21 cellular contexts compared by ENCODE assay signal in genomic region chr7:108308276-108308675, GRCh38.
DNase-seq lines count a peak whose midpoint lies in the region; ATAC-seq and TF ChIP-seq lines count a peak whose summit lies in the region.
"Had no signal": no experiment of that assay in that cellular context is flagged by ENCODE, and none has a peak within 500 bp of the region (broad histone marks: within the 10 kb centered on the region; RNA-seq: fewer than 3 reads in every experiment).

No MANE protein-coding gene starts in this region.

- no peak for ATAC-seq in GM19395 (IDR thresholded peaks at IDR 0.05; ENCODE audit: unreplicated experiment)
- ATAC-seq: left lung, mucosa of descending colon, PC-3 had no signal

- no peaks in the 10 kb centered on the region for H3K4me1 ChIP-seq in breast epithelium
- H3K4me1 ChIP-seq in ectodermal cell (ENCODE audit: control insufficient read depth, insufficient read depth, low read length) = peaks cover 24% of the 10 kb centered on the region
- H3K4me1 ChIP-seq: ascending aorta, left lung, transverse colon had no signal

- H3K4me3 ChIP-seq in breast epithelium = no peak overlapping the region
- H3K4me3 ChIP-seq in ectodermal cell (ENCODE audit: insufficient read depth, low read depth, low read length) = no peak overlapping the region
- H3K4me3 ChIP-seq: ascending aorta, left lung, mucosa of descending colon, transverse colon had no signal

- no peak overlapping the region for H3K4me3 Mint-ChIP-seq in MCF 10A (ENCODE audit: unreplicated experiment)
- H3K4me3 Mint-ChIP-seq: activated CD4-positive, alpha-beta T cell treated with anti-CD3 and anti-CD28 coated beads for 36 hours; IgD-negative memory B cell had no signal

- no TSS peak for BruUV-seq in MCF 10A (replicated peaks; lab: Mats Ljungman, UMichigan)

- H3K27me3 Mint-ChIP-seq in MCF 10A (ENCODE audit: insufficient read depth, unreplicated experiment) = no peaks in the 10 kb centered on the region
- H3K27me3 Mint-ChIP-seq: IgD-negative memory B cell had no signal

- intact Hi-C loops in MCF 10A (cut with micrococcal nuclease) (no loop called here), breast epithelium (cut with DNase I; ENCODE audit: low total_unique reads) (no loop called here)

- no peak for TF ChIP-seq CTCF in MCF 10A (IDR thresholded peaks at IDR 0.05; ENCODE audit: unreplicated experiment)
- TF ChIP-seq CTCF in breast epithelium (IDR thresholded peaks at IDR 0.05) = no peak

- no peak overlapping the region for H3K27ac ChIP-seq in breast epithelium
- peak overlapping the region; percentile 26 for H3K27ac ChIP-seq in ectodermal cell (ENCODE audit: insufficient read depth, low read depth, low read length, poor library complexity, severe bottlenecking)
- peak overlapping the region; percentile 13 for H3K27ac ChIP-seq in layer of hippocampus (ENCODE audit: low read depth, low read length)
- H3K27ac ChIP-seq: ascending aorta, transverse colon had no signal

- no peaks in the 10 kb centered on the region for H3K27me3 ChIP-seq in breast epithelium
- H3K27me3 ChIP-seq in ectodermal cell (ENCODE audit: control insufficient read depth, insufficient read depth, low read length, poor library complexity, severe bottlenecking) = no peaks in the 10 kb centered on the region
- no peaks in the 10 kb centered on the region for H3K27me3 ChIP-seq in layer of hippocampus (ENCODE audit: control insufficient read depth, insufficient read depth, low read length)
- H3K27me3 ChIP-seq: ascending aorta, left lung, transverse colon had no signal

- 95 to 97% methylated on average over 3 of the region's 3 CpGs for WGBS in ectodermal cell, 2 experiments

- peak overlapping the region; percentile 88 for H3K27ac Mint-ChIP-seq in MCF 10A (ENCODE audit: low read depth, unreplicated experiment)
- H3K27ac Mint-ChIP-seq: activated CD4-positive, alpha-beta T cell treated with anti-CD3 and anti-CD28 coated beads for 36 hours; IgD-negative memory B cell had no signal

- peaks cover 40% of the 10 kb centered on the region for H3K4me1 Mint-ChIP-seq in MCF 10A (ENCODE audit: insufficient read depth, unreplicated experiment)

- TF ChIP-seq POLR2A in breast epithelium (IDR thresholded peaks at IDR 0.05) = no peak

- CTCF ChIA-PET in MCF 10A (lab: Yijun Ruan, JAX) = interaction anchor here (0.7 to 1.2 kb wide), 3 partner anchors 39 to 1700 kb away, joined by 3 read pairs; no protein-coding TSS in a partner anchor

- no peak for DNase-seq in MCF 10A (ENCODE audit: unreplicated experiment)
- DNase-seq in breast epithelium (ENCODE audit: low spot score in 2 of 2) = no peak
- no peak for DNase-seq in NCI-H446 (lab: John Stamatoyannopoulos, UW)
- DNase-seq in occipital lobe (lab: John Stamatoyannopoulos, UW) = no peak
- DNase-seq in DMS53 treated with DMSO at 0.1 percent for 48 hours (lab: John Stamatoyannopoulos, UW; ENCODE audit: unreplicated experiment) = no peak
- DNase-seq: activated CD4-positive, alpha-beta T cell treated with anti-CD3 and anti-CD28 coated beads for 36 hours; activated CD8-positive, alpha-beta memory T cell treated with anti-CD3 and anti-CD28 coated beads, Interleukin-2, amount 50 U/mL, for 4 hours; activated effector memory CD4-positive, alpha-beta T cell treated with anti-CD3 and anti-CD28 coated beads, Interleukin-2, amount 50 U/mL, for 16 hours; left lung; mucosa of descending colon; NCI-H2029; NCI-H524 treated with DMSO at 0.1 percent for 48 hours; PC-3; stimulated activated CD4-positive, alpha-beta T cell treated with anti-CD3 and anti-CD28 coated beads, Interleukin-4, amount 100 ng/mL, for 4 hours; T1000; transverse colon had no signal

- H3K9me3 Mint-ChIP-seq in MCF 10A (ENCODE audit: unreplicated experiment) = no peaks in the 10 kb centered on the region
- H3K9me3 Mint-ChIP-seq: IgD-negative memory B cell had no signal

- POLR2A ChIA-PET in MCF 10A (lab: Yijun Ruan, JAX) = interaction anchor here (0.6 to 1.4 kb wide), 6 partner anchors 9 to 247 kb away, joined by 3 to 4 read pairs (median 3); no protein-coding TSS in a partner anchor

- H3K36me3 ChIP-seq in breast epithelium (no peaks in the 10 kb centered on the region), ectodermal cell (ENCODE audit: control insufficient read depth, insufficient read depth, low read length) (peaks cover 8% of the 10 kb centered on the region)
- H3K36me3 ChIP-seq: ascending aorta, left lung, transverse colon had no signal

- no peaks in the 10 kb centered on the region for H3K36me3 Mint-ChIP-seq in MCF 10A (ENCODE audit: insufficient read depth, unreplicated experiment)
- H3K36me3 Mint-ChIP-seq: IgD-negative memory B cell had no signal

- H3K9me3 ChIP-seq in breast epithelium = no peaks in the 10 kb centered on the region
- H3K9me3 ChIP-seq in ectodermal cell (ENCODE audit: control insufficient read depth, low read length) = no peaks in the 10 kb centered on the region
- H3K9me3 ChIP-seq: ascending aorta, left lung, mucosa of descending colon, transverse colon had no signal

Comparison
In these comparisons a context has a peak if more than half of its experiments do, and no peak if none do; other contexts are left out.
1. H3K27ac ChIP-seq: peak in ectodermal cell (single experiment) and layer of hippocampus (single experiment); none in breast epithelium (0 of 2).